Comparison of ENCODE assay signal across 3 cellular contexts in genomic region chr14:45081096-45081495, GRCh38.
A peak's percentile ranks its signal among the peaks of the same experiment; 100 is the strongest.
TF ChIP-seq lines count a peak whose summit lies in the region.
"Not testable (repeated sequence)": the region's sequence is repeated elsewhere in the genome, so short reads cannot be mapped to it uniquely, and the experiment has no call there.

No MANE protein-coding gene starts in this region.

TF ChIP-seq in WTC11, 78 proteins besides CTCF, POLR2A, EP300 and RAD21:
- TF ChIP-seq NFYB (CRISPR knock-in tag; conservative IDR thresholded peaks at IDR 0.05; ENCODE audit: low read depth) = peak; percentile 43

TF ChIP-seq in K562, 482 proteins besides CTCF, POLR2A, EP300 and RAD21:
- peak; percentile 40 for TF ChIP-seq NFYB (IDR thresholded peaks at IDR 0.05; ENCODE audit: extremely low read depth, insufficient read length)

TF ChIP-seq in HepG2, 621 proteins besides CTCF, POLR2A, EP300 and RAD21:
- TF ChIP-seq ZMYM4 (CRISPR knock-in tag; IDR thresholded peaks at IDR 0.05) = peak; percentile 79
- TF ChIP-seq SOX6 (IDR thresholded peaks at IDR 0.05) = not testable (repeated sequence)
- 0 out of 2 replicates have a peak, but pooled peaks have one; percentile 24 for TF ChIP-seq SOX6 (CRISPR knock-in tag; IDR thresholded peaks at IDR 0.05)
- peak; percentile 25; the same call in 1 of the 2 replicates for TF ChIP-seq SP5 (CRISPR knock-in tag; IDR thresholded peaks at IDR 0.05; ENCODE audit: borderline replicate concordance, low read depth)
- peak; percentile 76 for TF ChIP-seq NFYC (CRISPR knock-in tag; IDR thresholded peaks at IDR 0.05)
- 0 out of 2 replicates have a peak, but pooled peaks have one; percentile 17 for TF ChIP-seq SETDB1 (CRISPR knock-in tag; IDR thresholded peaks at IDR 0.05; ENCODE audit: borderline replicate concordance)
- TF ChIP-seq POGZ (CRISPR knock-in tag; IDR thresholded peaks at IDR 0.05) = peak; percentile 76
- TF ChIP-seq, protein P1, sequence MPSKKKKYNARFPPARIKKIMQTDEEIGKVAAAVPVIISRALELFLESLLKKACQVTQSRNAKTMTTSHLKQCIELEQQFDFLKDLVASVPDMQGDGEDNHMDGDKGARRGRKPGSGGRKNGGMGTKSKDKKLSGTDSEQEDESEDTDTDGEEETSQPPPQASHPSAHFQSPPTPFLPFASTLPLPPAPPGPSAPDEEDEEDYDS (CRISPR knock-in tag; IDR thresholded peaks at IDR 0.05) = 0 out of 2 replicates have a peak, but pooled peaks have one; percentile 17
- TF ChIP-seq HOMEZ (CRISPR knock-in tag; IDR thresholded peaks at IDR 0.05; ENCODE audit: low read depth) = peak; percentile 36; the same call in 1 of the 2 replicates
- peak; percentile 81 for TF ChIP-seq NFYB (CRISPR knock-in tag; IDR thresholded peaks at IDR 0.05)
